In genomic region chr16:20040011-20040410, GRCh38 we compare ENCODE assay signal across 32 cellular contexts. TPM values are rescaled to one million over a fixed set of nuclear protein-coding genes. Genes with fewer than 3 reads are reported as not detected.
"Had no signal": no experiment of that assay in that cellular context is flagged by ENCODE, and none has a peak within 500 bp of the region (broad histone marks: within the 10 kb centered on the region; RNA-seq: fewer than 3 reads in every experiment).

No MANE protein-coding gene starts in this region.

- H3K36me3 Mint-ChIP-seq: stimulated activated effector memory CD8-positive, alpha-beta T cell treated with anti-CD3 and anti-CD28 coated beads, Interleukin-12 subunit alpha, Interleukin-12 subunit beta, amount 100 ng/mL, for 72 hours; stimulated activated memory B cell treated with anti-CD40 and anti-IgM and Interleukin-4, amounts not matched to agents 10 μg/mL and 1 μg/mL and 100 μg/mL, for 72 hours; stimulated activated naive B cell treated with anti-CD40 and anti-IgM and Interleukin-4, amounts not matched to agents 10 μg/mL and 1 μg/mL and 100 μg/mL, for 72 hours; type B pancreatic cell had no signal

- H3K36me3 ChIP-seq: stomach, suprapubic skin, thoracic aorta, thyroid gland, tibial artery, tibial nerve, transverse colon, upper lobe of left lung, upper lobe of right lung, uterus, vagina had no signal

- H3K27ac Mint-ChIP-seq: stimulated activated effector memory CD8-positive, alpha-beta T cell treated with anti-CD3 and anti-CD28 coated beads, Interleukin-12 subunit alpha, Interleukin-12 subunit beta, amount 100 ng/mL, for 72 hours; stimulated activated memory B cell treated with anti-CD40 and anti-IgM and Interleukin-4, amounts not matched to agents 10 μg/mL and 1 μg/mL and 100 μg/mL, for 72 hours; stimulated activated naive B cell treated with anti-CD40 and anti-IgM and Interleukin-4, amounts not matched to agents 10 μg/mL and 1 μg/mL and 100 μg/mL, for 72 hours; stimulated activated naive CD8-positive, alpha-beta T cell treated with anti-CD3 and anti-CD28 coated beads, Interleukin-15, amount 100 ng/mL, for 72 hours; stimulated activated naive CD8-positive, alpha-beta T cell treated with anti-CD3 and anti-CD28 coated beads, Interleukin-15, Interleukin-2, amounts not matched to agents 100 ng/mL and 50 ng/mL, for 24 hours; type B pancreatic cell had no signal

- H3K4me1 ChIP-seq: stomach, suprapubic skin, testis, thyroid gland, tibial artery, tibial nerve, transverse colon, upper lobe of left lung, upper lobe of right lung, uterus, vagina had no signal

- H3K27ac ChIP-seq: stomach, suprapubic skin, testis, thoracic aorta, thyroid gland, tibial artery, tibial nerve, transverse colon, upper lobe of left lung, upper lobe of right lung, uterus, vagina had no signal

- FAIRE-seq: urothelium cell line had no signal

- H3K4me3 ChIP-seq: stomach, suprapubic skin, testis, thoracic aorta, thyroid gland, tibial artery, tibial nerve, transverse colon, upper lobe of left lung, upper lobe of right lung, uterus, vagina had no signal

- DNase-seq: stimulated activated CD4-positive, alpha-beta T cell treated with anti-CD3 and anti-CD28 coated beads, Interleukin-2, amount 100 ng/mL, for 48 hours; stimulated activated CD4-positive, alpha-beta T cell treated with anti-CD3 and anti-CD28 coated beads, Interleukin-4, amount 100 ng/mL, for 1 hour; stimulated activated CD4-positive, alpha-beta T cell treated with anti-CD3 and anti-CD28 coated beads, Interleukin-4, amount 100 ng/mL, for 24 hours; stimulated activated CD4-positive, alpha-beta T cell treated with anti-CD3 and anti-CD28 coated beads, Interleukin-4, amount 100 ng/mL, for 4 hours; stimulated activated CD8-positive, alpha-beta memory T cell treated with anti-CD3 and anti-CD28 coated beads, Interleukin-4, amount 100 ng/mL, for 48 hours; stimulated activated naive B cell treated with anti-CD40 and anti-IgM and Interleukin-4, amounts not matched to agents 10 μg/mL and 1 μg/mL and 100 μg/mL, for 72 hours; stimulated activated naive CD4-positive, alpha-beta T cell; stimulated activated naive CD4-positive, alpha-beta T cell treated with Interleukin-2 at 50 U/mL for 16 hours; stimulated activated naive CD8-positive, alpha-beta T cell treated with anti-CD3 and anti-CD28 coated beads, Interleukin-15, amount 100 ng/mL, for 72 hours; stimulated activated naive CD8-positive, alpha-beta T cell treated with anti-CD3 and anti-CD28 coated beads, Interleukin-15, Interleukin-2, amounts not matched to agents 100 U/mL and 50 U/mL, for 24 hours; stomach; substantia nigra; testis; thyroid gland; tibial artery; transverse colon; trophoblast cell; upper lobe of left lung; upper lobe of right lung; uterus had no signal

- ATAC-seq: stimulated activated effector memory CD8-positive, alpha-beta T cell treated with anti-CD3 and anti-CD28 coated beads, Interleukin-12 subunit alpha, Interleukin-12 subunit beta, amount 100 ng/mL, for 72 hours; stimulated activated memory B cell treated with anti-CD40 and anti-IgM and Interleukin-4, amounts not matched to agents 10 μg/mL and 1 μg/mL and 100 μg/mL, for 72 hours; stimulated activated naive B cell treated with anti-CD40 and anti-IgM and Interleukin-4, amounts not matched to agents 10 μg/mL and 1 μg/mL and 100 μg/mL, for 72 hours; stimulated activated naive CD8-positive, alpha-beta T cell treated with anti-CD3 and anti-CD28 coated beads, Interleukin-15, amount 100 ng/mL, for 72 hours; stimulated activated naive CD8-positive, alpha-beta T cell treated with anti-CD3 and anti-CD28 coated beads, Interleukin-15, Interleukin-2, amounts not matched to agents 100 U/mL and 50 U/mL, for 24 hours; upper lobe of right lung had no signal

- H3K4me3 Mint-ChIP-seq: stimulated activated effector memory CD8-positive, alpha-beta T cell treated with anti-CD3 and anti-CD28 coated beads, Interleukin-12 subunit alpha, Interleukin-12 subunit beta, amount 100 ng/mL, for 72 hours; stimulated activated memory B cell treated with anti-CD40 and anti-IgM and Interleukin-4, amounts not matched to agents 10 μg/mL and 1 μg/mL and 100 μg/mL, for 72 hours; stimulated activated naive B cell treated with anti-CD40 and anti-IgM and Interleukin-4, amounts not matched to agents 10 μg/mL and 1 μg/mL and 100 μg/mL, for 72 hours; stimulated activated naive CD8-positive, alpha-beta T cell treated with anti-CD3 and anti-CD28 coated beads, Interleukin-15, amount 100 ng/mL, for 72 hours; stimulated activated naive CD8-positive, alpha-beta T cell treated with anti-CD3 and anti-CD28 coated beads, Interleukin-15, Interleukin-2, amounts not matched to agents 100 ng/mL and 50 ng/mL, for 24 hours; type B pancreatic cell had no signal

- H3K27me3 Mint-ChIP-seq: stimulated activated memory B cell treated with anti-CD40 and anti-IgM and Interleukin-4, amounts not matched to agents 10 μg/mL and 1 μg/mL and 100 μg/mL, for 72 hours; stimulated activated naive CD8-positive, alpha-beta T cell treated with anti-CD3 and anti-CD28 coated beads, Interleukin-15, amount 100 ng/mL, for 72 hours; stimulated activated naive CD8-positive, alpha-beta T cell treated with anti-CD3 and anti-CD28 coated beads, Interleukin-15, Interleukin-2, amounts not matched to agents 100 ng/mL and 50 ng/mL, for 24 hours had no signal

- H3K4me1 Mint-ChIP-seq: stimulated activated effector memory CD8-positive, alpha-beta T cell treated with anti-CD3 and anti-CD28 coated beads, Interleukin-12 subunit alpha, Interleukin-12 subunit beta, amount 100 ng/mL, for 72 hours; stimulated activated memory B cell treated with anti-CD40 and anti-IgM and Interleukin-4, amounts not matched to agents 10 μg/mL and 1 μg/mL and 100 μg/mL, for 72 hours; stimulated activated naive B cell treated with anti-CD40 and anti-IgM and Interleukin-4, amounts not matched to agents 10 μg/mL and 1 μg/mL and 100 μg/mL, for 72 hours; stimulated activated naive CD8-positive, alpha-beta T cell treated with anti-CD3 and anti-CD28 coated beads, Interleukin-15, amount 100 ng/mL, for 72 hours had no signal

- H3K9me3 Mint-ChIP-seq: type B pancreatic cell had no signal

- H3K27me3 ChIP-seq: testis, thyroid gland, tibial artery, tibial nerve, transverse colon, upper lobe of left lung, upper lobe of right lung, uterus, vagina had no signal

- H3K9me3 ChIP-seq: suprapubic skin, testis, thoracic aorta, thyroid gland, transverse colon, upper lobe of left lung, upper lobe of right lung, uterus, vagina had no signal

RNA-seq across cellular contexts. Expression of gene GPR139, which starts 33.7 kb away (rescaled TPM):
- total RNA-seq: stomach, subcutaneous adipose tissue, suprapubic skin, testis, thoracic aorta, thyroid gland, tibial nerve, transverse colon, upper lobe of left lung, upper lobe of right lung, ureter, urinary bladder, uterus, vagina had no signal
- polyA plus RNA-seq: stomach, urinary bladder had no signal
